In genomic region chr7:87870471-87870870, GRCh38 we compare ENCODE assay signal across 26 cellular contexts.
"Had no signal": no experiment of that assay in that cellular context is flagged by ENCODE, and none has a peak within 500 bp of the region (broad histone marks: within the 10 kb centered on the region; RNA-seq: fewer than 3 reads in every experiment).

No MANE protein-coding gene starts in this region.

- H3K36me3 ChIP-seq: gastrocnemius medialis, lower lobe of right lung had no signal

- FAIRE-seq: colon, islet of Langerhans, keratinocyte had no signal

- ATAC-seq: esophagus mucosa, gastrocnemius medialis, heart right ventricle, left cardiac atrium, left lung, left ventricle myocardium superior, lower lobe of right lung, mucosa of descending colon had no signal

- H3K27ac ChIP-seq: coronary artery, dorsolateral prefrontal cortex, epithelial cell of prostate, esophagus squamous epithelium, gastrocnemius medialis, heart right ventricle, left lung, lower lobe of right lung had no signal

- H3K4me3 ChIP-seq: coronary artery, dorsolateral prefrontal cortex, esophagus squamous epithelium, gastrocnemius medialis, heart right ventricle, left lung, lower lobe of right lung, mucosa of descending colon had no signal

- H3K9me3 ChIP-seq: gastrocnemius medialis had no signal

- DNase-seq: dermis blood vessel endothelial cell; dorsolateral prefrontal cortex; effector CD4-positive, alpha-beta T cell; effector memory CD4-positive, alpha-beta T cell; erythroblast; esophagus squamous epithelium; foreskin fibroblast; foreskin melanocyte; gastrocnemius medialis; glutamatergic neuron; head of caudate nucleus; heart right ventricle; hippocampal formation; left cardiac atrium; left lung; left ventricle myocardium superior; lower lobe of right lung; mesenchymal stem cell; mucosa of descending colon; naive B cell had no signal

- H3K27me3 ChIP-seq: dorsolateral prefrontal cortex, esophagus squamous epithelium, gastrocnemius medialis, heart right ventricle, left lung had no signal
